In genomic region chr5:53109436-53110127, GRCh38 we compare ENCODE assay signal across 8 cellular contexts. TPM values are rescaled to one million over a fixed set of nuclear protein-coding genes. Genes with fewer than 3 reads are reported as not detected.
DNase-seq lines count a peak whose midpoint lies in the region; ATAC-seq and TF ChIP-seq lines count a peak whose summit lies in the region.

Gene MOCS2, minus strand, starts transcription at chr5:53109757. Its CDS starts 2,583 bp downstream, at chr5:53107174.

- DNase-seq in DMS153 treated with DMSO at 0.1 percent for 48 hours (lab: John Stamatoyannopoulos, UW; ENCODE audit: unreplicated experiment) (peak; percentile 23), PC-3 (peak; percentile 88), activated T-cell treated with anti-CD3 and anti-CD28 coated beads for 48 hours (ENCODE audit: low read depth) (peak; percentile 91), epithelial cell of prostate (ENCODE audit: low read depth, low spot score) (peak; percentile 51), mucosa of descending colon (peak; percentile 94 to 95 (median 95))
- peak; percentile 82 for DNase-seq in Jurkat, Clone E6-1 (ENCODE audit: low read depth, low spot score)
- peak; percentile 66 to 83 for DNase-seq in stimulated activated CD8-positive, alpha-beta memory T cell treated with anti-CD3 and anti-CD28 coated beads, Interleukin-4, amount 100 ng/mL, for 1 hour (ENCODE audit: low read depth in 2 of 2, low spot score in 1 of 2)

- intact Hi-C loops in PC-3 (cut with micrococcal nuclease) = no loop called here
- intact Hi-C loops in mucosa of descending colon (cut with DNase I, micrococcal nuclease) = no loop called here

- H3K9me3 ChIP-seq in PC-3 (ENCODE audit: low read length) = no peaks in the 10 kb centered on the region
- no peaks in the 10 kb centered on the region for H3K9me3 ChIP-seq in mucosa of descending colon

- peaks cover 21% of the 10 kb centered on the region for H3K4me1 ChIP-seq in PC-3 (ENCODE audit: insufficient read depth, low read length)
- H3K4me1 ChIP-seq in mucosa of descending colon (ENCODE audit: low read depth) = peaks cover 8% of the 10 kb centered on the region

- H3K27ac ChIP-seq in PC-3 (ENCODE audit: low read length) = 0 out of 2 replicates have a peak within 1 kb of the TSS, but pooled peaks have one; percentile 10
- peak within 1 kb of the TSS; percentile 34 for H3K27ac ChIP-seq in epithelial cell of prostate

- peak within 1 kb of the TSS; percentile 97 for H2AFZ ChIP-seq in PC-3 (ENCODE audit: low read length)

- H3F3A ChIP-seq in PC-3 (ENCODE audit: low read length, unreplicated experiment) = no peaks in the 10 kb centered on the region

- H3K79me2 ChIP-seq in PC-3 (ENCODE audit: low read length) = peaks cover 56% of the 10 kb centered on the region

- H3K9ac ChIP-seq in PC-3 (ENCODE audit: low read length) = peak within 1 kb of the TSS; percentile 92

- ATAC-seq in GM21717 (IDR thresholded peaks at IDR 0.05; ENCODE audit: unreplicated experiment) (peak; percentile 95), PC-3 (peak; percentile 95), mucosa of descending colon (peak; percentile 100)

- H3K36me3 ChIP-seq in PC-3 (ENCODE audit: low read depth, low read length) (peaks cover 1% of the 10 kb centered on the region; the same call in 1 of the 2 replicates), mucosa of descending colon (ENCODE audit: low read depth) (no peaks in the 10 kb centered on the region)

- H3K9me2 ChIP-seq in PC-3 (replicated peaks; ENCODE audit: low read length) = no peaks in the 10 kb centered on the region

- TF ChIP-seq CTCF in PC-3 (conservative IDR thresholded peaks at IDR 0.05; ENCODE audit: low read depth, low read length) (no peak), mucosa of descending colon (IDR thresholded peaks at IDR 0.05) (no peak)

- CTCF ChIA-PET in PC-3 (lab: Charles Lee) = interaction anchor here (0.6 to 1.4 kb wide), 2 partner anchors 161 to 254 kb away, joined by 3 read pairs; no protein-coding TSS in a partner anchor

- H3K27me3 ChIP-seq in PC-3 (ENCODE audit: low read length) = no peaks in the 10 kb centered on the region

- no peaks in the 10 kb centered on the region for H4K20me1 ChIP-seq in PC-3 (ENCODE audit: low read length)

- POLR2A ChIA-PET in PC-3 (lab: Charles Lee; ENCODE audit: unreplicated experiment) = interaction anchor here (0.6 kb wide), 2 partner anchors 43 to 310 kb away, joined by 3 to 4 read pairs; no protein-coding TSS in a partner anchor

- H3K4me2 ChIP-seq in PC-3 (ENCODE audit: low read length) = peak within 1 kb of the TSS; percentile 84

- no TSS peak for BruUV-seq in PC-3 (replicated peaks; lab: Mats Ljungman, UMichigan)

- peak within 1 kb of the TSS; percentile 90 for H3K4me3 ChIP-seq in Jurkat, Clone E6-1 (ENCODE audit: low read length)
- H3K4me3 ChIP-seq in PC-3 (ENCODE audit: low read length) (peak within 1 kb of the TSS; percentile 90), mucosa of descending colon (peak within 1 kb of the TSS; percentile 31)

RNA-seq across cellular contexts. Expression of gene MOCS2, which starts in this region (rescaled TPM):
- polyA plus RNA-seq in Jurkat, Clone E6-1 (2012; ENCODE audit: insufficient read depth, insufficient read length) = 72.4 TPM
- total RNA-seq in PC-3 (2014; rRNA removed) = 26.5 and 29.1 TPM in 2 replicates
- 10 to 100 TPM; 16.7 to 48.7 (median 28.9) TPM for total RNA-seq in mucosa of descending colon

Comparison
In these comparisons a context has a peak if more than half of its experiments do, and no peak if none do; other contexts are left out.
1. Peak in every context shown above with its lines: DNase-seq, ATAC-seq, H3K4me3 ChIP-seq and H3K27ac ChIP-seq.
2. DNase-seq: peak in every context shown above with its lines; median percentile 95 in mucosa of descending colon; 91 in activated T-cell treated with anti-CD3 and anti-CD28 coated beads for 48 hours; 88 in PC-3; 82 in Jurkat, Clone E6-1; 74 in stimulated activated CD8-positive, alpha-beta memory T cell treated with anti-CD3 and anti-CD28 coated beads, Interleukin-4, amount 100 ng/mL, for 1 hour; 51 in epithelial cell of prostate; 23 in DMS153 treated with DMSO at 0.1 percent for 48 hours.
3. H3K4me3 ChIP-seq: peak in every context shown above with its lines; median percentile 90 in Jurkat, Clone E6-1; 90 in PC-3; 31 in mucosa of descending colon.